Comparison of ENCODE assay signal across 1 cellular context in genomic region chr9:137086531-137087408, GRCh38.
TF ChIP-seq lines count a peak whose summit lies in the region.

Gene MAN1B1, plus strand, starts transcription at chr9:137086985. Its CDS starts 15 bp downstream, at chr9:137087000.

TF ChIP-seq in HepG2, 621 proteins besides CTCF, POLR2A, EP300 and RAD21 (continued from another document):
- TF ChIP-seq ZBTB2 (CRISPR knock-in tag; IDR thresholded peaks at IDR 0.05; ENCODE audit: low read depth) (peak; percentile 57), ZNF567 (CRISPR knock-in tag; IDR thresholded peaks at IDR 0.05; ENCODE audit: borderline replicate concordance) (peak; percentile 28; the same call in 1 of the 2 replicates), NR0B2 (CRISPR knock-in tag; IDR thresholded peaks at IDR 0.05) (peak; percentile 96; the same call in 1 of the 2 replicates), ERF (CRISPR knock-in tag; IDR thresholded peaks at IDR 0.05) (peak; percentile 89), CENPX (CRISPR knock-in tag; IDR thresholded peaks at IDR 0.05) (no peak)
